12 cellular contexts compared by ENCODE assay signal in genomic region chr4:165331823-165332222, GRCh38. TPM values are rescaled to one million over a fixed set of nuclear protein-coding genes. Genes with fewer than 3 reads are reported as not detected.
DNase-seq lines count a peak whose midpoint lies in the region; ATAC-seq, FAIRE-seq and TF ChIP-seq lines count a peak whose summit lies in the region.
"Had no signal": no experiment of that assay in that cellular context is flagged by ENCODE, and none has a peak within 500 bp of the region (broad histone marks: within the 10 kb centered on the region; RNA-seq: fewer than 3 reads in every experiment).

No MANE protein-coding gene starts in this region.

- TF ChIP-seq RAD21 in HepG2 (CRISPR knock-in tag; IDR thresholded peaks at IDR 0.05) = no peak

- H4K20me1 ChIP-seq in HepG2 (ENCODE audit: insufficient read depth, low read length) = peaks cover 82% of the 10 kb centered on the region

- H3K9ac ChIP-seq in adipocyte (ENCODE audit: low read length) = peak overlapping the region; percentile 22
- H3K9ac ChIP-seq in HepG2 (ENCODE audit: insufficient read depth, low read depth, low read length) = peak overlapping the region; percentile 96; the same call in 1 of the 2 replicates

- no peak for FAIRE-seq in HepG2 (lab: Jason Lieb, UNC)

- no peaks in the 10 kb centered on the region for H3K9me3 ChIP-seq in adipocyte (ENCODE audit: control insufficient read depth, low read length)
- no peaks in the 10 kb centered on the region for H3K9me3 ChIP-seq in HepG2 (ENCODE audit: low read length)
- H3K9me3 ChIP-seq in prostate gland = no peaks in the 10 kb centered on the region

- peak overlapping the region; percentile 30 for H3K4me3 Mint-ChIP-seq in stimulated activated naive CD8-positive, alpha-beta T cell treated with anti-CD3 and anti-CD28 coated beads, Interleukin-15, Interleukin-2, amounts not matched to agents 100 ng/mL and 50 ng/mL, for 24 hours
- peak overlapping the region in 4 of 10 donors; percentile 1 to 39 (median 22) for H3K4me3 Mint-ChIP-seq in naive thymus-derived CD8-positive, alpha-beta T cell

- intact Hi-C loops in HepG2 (cut with micrococcal nuclease; ENCODE audit: unreplicated experiment) (no loop called here), Right ventricle myocardium inferior (cut with DNase I) (no loop called here), prostate gland (cut with DNase I) (no loop called here)

- TF ChIP-seq EP300 in HepG2 (IDR thresholded peaks at IDR 0.05; ENCODE audit: low read depth in 2 of 2, low read length in 2 of 2) (no peak), HepG2 (CRISPR knock-in tag; IDR thresholded peaks at IDR 0.05; ENCODE audit: borderline replicate concordance) (no peak)

- peak overlapping the region; percentile 88 for H3K4me2 ChIP-seq in HepG2 (ENCODE audit: low read depth, low read length)

- no peak for DNase-seq in stimulated activated naive CD8-positive, alpha-beta T cell treated with anti-CD3 and anti-CD28 coated beads, Interleukin-15, Interleukin-2, amounts not matched to agents 100 U/mL and 50 U/mL, for 24 hours
- no peak for DNase-seq in adipocyte (ENCODE audit: low read depth)
- no peak for DNase-seq in HepG2 (ENCODE audit: low spot score)
- no peak for DNase-seq in naive thymus-derived CD8-positive, alpha-beta T cell
- DNase-seq in Right ventricle myocardium inferior (ENCODE audit: missing footprints) = no peak
- no peak for DNase-seq in prostate gland (ENCODE audit: low spot score)
- DNase-seq: CD8-positive, alpha-beta memory T cell; NCI-H1417; SHP77; stimulated activated CD8-positive, alpha-beta memory T cell treated with anti-CD3 and anti-CD28 coated beads, Interleukin-4, amount 100 ng/mL, for 48 hours had no signal

- no peak for ATAC-seq in stimulated activated naive CD8-positive, alpha-beta T cell treated with anti-CD3 and anti-CD28 coated beads, Interleukin-15, Interleukin-2, amounts not matched to agents 100 U/mL and 50 U/mL, for 24 hours
- no peak for ATAC-seq in HepG2
- ATAC-seq in GM18511 (IDR thresholded peaks at IDR 0.05; ENCODE audit: unreplicated experiment) = no peak
- no peak for ATAC-seq in naive thymus-derived CD8-positive, alpha-beta T cell
- ATAC-seq in Right ventricle myocardium inferior = no peak

- H3K4me1 ChIP-seq in adipocyte (ENCODE audit: control insufficient read depth, insufficient read depth, low read length) = peaks cover 43% of the 10 kb centered on the region
- H3K4me1 ChIP-seq in HepG2 (ENCODE audit: insufficient read depth, low read length) = peaks cover 63% of the 10 kb centered on the region
- H3K4me1 ChIP-seq in prostate gland (replicated peaks) = no peaks in the 10 kb centered on the region

- H3K27me3 ChIP-seq in adipocyte (replicated peaks; ENCODE audit: control insufficient read depth, insufficient read depth, low read length) = no peaks in the 10 kb centered on the region
- peaks cover 0 to 5% of the 10 kb centered on the region in 2 experiments; a peak in 1 of 5 replicates for H3K27me3 ChIP-seq in HepG2 (ENCODE audit: control insufficient read depth in 1 of 2, insufficient read depth in 2 of 2, low read length in 2 of 2)
- no peaks in the 10 kb centered on the region for H3K27me3 ChIP-seq in prostate gland (replicated peaks; ENCODE audit: insufficient read depth)

- peaks cover 50% of the 10 kb centered on the region for H3K36me3 ChIP-seq in adipocyte (ENCODE audit: control insufficient read depth, insufficient read depth, low read length, severe bottlenecking)
- peaks cover 0 to 44% of the 10 kb centered on the region in 2 experiments for H3K36me3 ChIP-seq in HepG2 (replicated peaks in 1 of 2; ENCODE audit: control insufficient read depth in 1 of 2, insufficient read depth in 2 of 2, low read length in 2 of 2)
- no peaks in the 10 kb centered on the region for H3K36me3 ChIP-seq in prostate gland

- 41% methylated on average over 10 of the region's 10 CpGs for WGBS in HepG2 (ENCODE audit: low lambda C conversion rate)
- WGBS in prostate gland = 93% methylated on average over 10 of the region's 10 CpGs

- TF ChIP-seq CTCF in HepG2 (CRISPR knock-in tag; IDR thresholded peaks at IDR 0.05) (no peak), prostate gland (IDR thresholded peaks at IDR 0.05) (no peak)

- in situ Hi-C loops in HepG2 (cut with HindIII; ENCODE audit: extremely low pct_ligation_motif_present, low pct_unique_long_range_greater_than_20kb) = no loop called here

- H3K79me2 ChIP-seq in HepG2 (ENCODE audit: insufficient read depth, low read length) = peaks cover 93% of the 10 kb centered on the region

- no peak overlapping the region for H2AFZ ChIP-seq in HepG2 (ENCODE audit: low read length)

- no TSS peak for BruUV-seq in HepG2 (replicated peaks; lab: Mats Ljungman, UMichigan)

- peaks cover 2% of the 10 kb centered on the region for H3K4me1 Mint-ChIP-seq in stimulated activated naive CD8-positive, alpha-beta T cell treated with anti-CD3 and anti-CD28 coated beads, Interleukin-15, Interleukin-2, amounts not matched to agents 100 ng/mL and 50 ng/mL, for 24 hours (ENCODE audit: low read depth)
- H3K4me1 Mint-ChIP-seq in naive thymus-derived CD8-positive, alpha-beta T cell = peaks cover 24 to 46% (median 36%) of the 10 kb centered on the region in 4 donors

- CTCF ChIA-PET in HepG2 (lab: Yijun Ruan, JAX; ENCODE audit: low intra/inter-chr PET ratio, low total read pairs) = no interaction called here

- H3K27ac Mint-ChIP-seq in stimulated activated naive CD8-positive, alpha-beta T cell treated with anti-CD3 and anti-CD28 coated beads, Interleukin-15, Interleukin-2, amounts not matched to agents 100 ng/mL and 50 ng/mL, for 24 hours = peak overlapping the region; percentile 33
- H3K27ac Mint-ChIP-seq in naive thymus-derived CD8-positive, alpha-beta T cell = peak overlapping the region in 1 of 10 donors; percentile 9

- POLR2A ChIA-PET in HepG2 (lab: Yijun Ruan, JAX) = no interaction called here
- POLR2A ChIA-PET in naive thymus-derived CD8-positive, alpha-beta T cell (lab: Charles Lee) = no interaction called here

- H3K9me3 Mint-ChIP-seq in stimulated activated naive CD8-positive, alpha-beta T cell treated with anti-CD3 and anti-CD28 coated beads, Interleukin-15, Interleukin-2, amounts not matched to agents 100 ng/mL and 50 ng/mL, for 24 hours = no peaks in the 10 kb centered on the region
- H3K9me3 Mint-ChIP-seq in naive thymus-derived CD8-positive, alpha-beta T cell = no peaks in the 10 kb centered on the region
- H3K9me3 Mint-ChIP-seq: CD8-positive, alpha-beta memory T cell had no signal

- H3K27ac ChIP-seq in HepG2 (ENCODE audit: extremely low read length, insufficient read depth, low read length) (no peak overlapping the region), prostate gland (no peak overlapping the region)

- no peak for TF ChIP-seq POLR2A in HepG2 (IDR thresholded peaks at IDR 0.05; ENCODE audit: insufficient read depth in 1 of 2, low read depth in 2 of 2, low read length in 2 of 2)
- no peak for TF ChIP-seq POLR2A in prostate gland (IDR thresholded peaks at IDR 0.05)

- H3K4me3 ChIP-seq in adipocyte (ENCODE audit: low read length) = peak overlapping the region; percentile 92
- H3K4me3 ChIP-seq in HepG2 (replicated peaks in 1 of 3; ENCODE audit: insufficient read depth in 1 of 3, low read depth in 2 of 3, low read length in 3 of 3) = peak overlapping the region; percentile 30 to 96 (median 78)
- no peak overlapping the region for H3K4me3 ChIP-seq in prostate gland

- peaks cover 42% of the 10 kb centered on the region for H3K36me3 Mint-ChIP-seq in stimulated activated naive CD8-positive, alpha-beta T cell treated with anti-CD3 and anti-CD28 coated beads, Interleukin-15, Interleukin-2, amounts not matched to agents 100 ng/mL and 50 ng/mL, for 24 hours (ENCODE audit: low read depth)
- H3K36me3 Mint-ChIP-seq in naive thymus-derived CD8-positive, alpha-beta T cell = peaks cover 0 to 44% (median 2%) of the 10 kb centered on the region in 3 donors

- no peaks in the 10 kb centered on the region for H3K27me3 Mint-ChIP-seq in stimulated activated naive CD8-positive, alpha-beta T cell treated with anti-CD3 and anti-CD28 coated beads, Interleukin-15, Interleukin-2, amounts not matched to agents 100 ng/mL and 50 ng/mL, for 24 hours
- no peaks in the 10 kb centered on the region for H3K27me3 Mint-ChIP-seq in naive thymus-derived CD8-positive, alpha-beta T cell
- H3K27me3 Mint-ChIP-seq: CD8-positive, alpha-beta memory T cell had no signal

RNA-seq across cellular contexts. Expression of gene MSMO1, which starts 4.4 kb away (rescaled TPM):
- total RNA-seq in HepG2 (2016; rRNA removed; fragmentation: Illumina TruSeq; extraction: Trizol) = 135 and 216 TPM in 2 replicates
- 56.7 and 57.3 TPM in 2 replicates for total RNA-seq in HepG2 (2016; cell fraction: cytosol; rRNA removed; fragmentation: Illumina TruSeq; extraction: Trizol; ENCODE audit: low read depth)
- 150 and 216 TPM in 2 replicates for total RNA-seq in HepG2 (2016; cell fraction: insoluble cytoplasmic fraction; rRNA removed; fragmentation: Illumina TruSeq; extraction: Trizol)
- total RNA-seq in HepG2 (2016; cell fraction: membrane; rRNA removed; fragmentation: Illumina TruSeq; extraction: Trizol) = 135 and 158 TPM in 2 replicates
- 178 and 218 TPM in 2 replicates for total RNA-seq in HepG2 (2016; cell fraction: nucleus; rRNA removed; fragmentation: Illumina TruSeq; extraction: Trizol)
- 98.1 and 138 TPM in 2 replicates for polyA plus RNA-seq in HepG2 (2011; rRNA removed)
- 48.1 and 138 TPM in 2 replicates for polyA plus RNA-seq in HepG2 (2011; cell fraction: cytosol; rRNA removed)
- 17.9 and 54.3 TPM in 2 replicates for polyA plus RNA-seq in HepG2 (2011; cell fraction: nucleus; rRNA removed)
- 175 and 202 TPM in 2 replicates for polyA plus RNA-seq in HepG2 (2012)
- polyA plus RNA-seq in HepG2 (2016; cell fraction: cytosol; fragmentation: Illumina TruSeq; extraction: Trizol; ENCODE audit: low read depth) = 23.5 and 27.9 TPM in 2 replicates
- 109 and 119 TPM in 2 replicates for polyA plus RNA-seq in HepG2 (2016; cell fraction: insoluble cytoplasmic fraction; fragmentation: Illumina TruSeq; extraction: Trizol; ENCODE audit: low read depth)
- polyA plus RNA-seq in HepG2 (2016; cell fraction: membrane; fragmentation: Illumina TruSeq; extraction: Trizol; ENCODE audit: low read depth) = 58.7 and 63.0 TPM in 2 replicates
- 234 and 249 TPM in 2 replicates for polyA plus RNA-seq in HepG2 (2016; cell fraction: nucleus; fragmentation: Illumina TruSeq; extraction: Trizol; ENCODE audit: insufficient read depth, low read depth)
- 11.4 and 32.9 TPM in 2 replicates for polyA minus RNA-seq in HepG2 (2011; rRNA and poly(A)+ RNA removed; ENCODE audit: low replicate concordance)
- polyA minus RNA-seq in HepG2 (2011; cell fraction: cytosol; rRNA and poly(A)+ RNA removed) = 61.6 and 109 TPM in 2 replicates
- polyA minus RNA-seq in HepG2 (2011; cell fraction: nucleus; rRNA and poly(A)+ RNA removed) = 48.5 and 106 TPM in 2 replicates
- total RNA-seq in naive thymus-derived CD8-positive, alpha-beta T cell = 10 to 100 TPM; 17.5 to 20.7 TPM
- 10 to 100 TPM; 15.9 to 19.0 (median 17.3) TPM for polyA plus RNA-seq in naive thymus-derived CD8-positive, alpha-beta T cell
- 8.5 TPM for total RNA-seq in Right ventricle myocardium inferior
- total RNA-seq in prostate gland = 10 to 100 TPM; 45.0 to 76.9 TPM

RNA-seq across cellular contexts. Expression of gene CPE, which starts 47.0 kb away (rescaled TPM):
- total RNA-seq in HepG2 (2016; rRNA removed; fragmentation: Illumina TruSeq; extraction: Trizol) (94.9 and 268 TPM in 2 replicates), Right ventricle myocardium inferior (56.2 TPM), prostate gland (100 to 1,000 TPM; 717 to 885 TPM)
- 17.2 and 19.0 TPM in 2 replicates for total RNA-seq in HepG2 (2016; cell fraction: cytosol; rRNA removed; fragmentation: Illumina TruSeq; extraction: Trizol; ENCODE audit: low read depth)
- total RNA-seq in HepG2 (2016; cell fraction: insoluble cytoplasmic fraction; rRNA removed; fragmentation: Illumina TruSeq; extraction: Trizol) = 102 and 257 TPM in 2 replicates
- total RNA-seq in HepG2 (2016; cell fraction: membrane; rRNA removed; fragmentation: Illumina TruSeq; extraction: Trizol) = 37.6 and 40.7 TPM in 2 replicates
- 175 and 228 TPM in 2 replicates for total RNA-seq in HepG2 (2016; cell fraction: nucleus; rRNA removed; fragmentation: Illumina TruSeq; extraction: Trizol)
- polyA plus RNA-seq in HepG2 (2011; rRNA removed) = 852 and 1,053 TPM in 2 replicates
- 598 and 914 TPM in 2 replicates for polyA plus RNA-seq in HepG2 (2011; cell fraction: cytosol; rRNA removed)
- 191 and 279 TPM in 2 replicates for polyA plus RNA-seq in HepG2 (2011; cell fraction: nucleus; rRNA removed)
- 606 and 622 TPM in 2 replicates for polyA plus RNA-seq in HepG2 (2012)
- polyA plus RNA-seq in HepG2 (2016; cell fraction: cytosol; fragmentation: Illumina TruSeq; extraction: Trizol; ENCODE audit: low read depth) = 16.7 and 17.9 TPM in 2 replicates
- 101 and 110 TPM in 2 replicates for polyA plus RNA-seq in HepG2 (2016; cell fraction: insoluble cytoplasmic fraction; fragmentation: Illumina TruSeq; extraction: Trizol; ENCODE audit: low read depth)
- 27.8 and 29.5 TPM in 2 replicates for polyA plus RNA-seq in HepG2 (2016; cell fraction: membrane; fragmentation: Illumina TruSeq; extraction: Trizol; ENCODE audit: low read depth)
- 265 and 300 TPM in 2 replicates for polyA plus RNA-seq in HepG2 (2016; cell fraction: nucleus; fragmentation: Illumina TruSeq; extraction: Trizol; ENCODE audit: insufficient read depth, low read depth)
- polyA minus RNA-seq in HepG2 (2011; rRNA and poly(A)+ RNA removed; ENCODE audit: low replicate concordance) = 2.0 and 450 TPM in 2 replicates
- 399 and 680 TPM in 2 replicates for polyA minus RNA-seq in HepG2 (2011; cell fraction: cytosol; rRNA and poly(A)+ RNA removed)
- 122 and 224 TPM in 2 replicates for polyA minus RNA-seq in HepG2 (2011; cell fraction: nucleus; rRNA and poly(A)+ RNA removed)
- not detected for total RNA-seq in naive thymus-derived CD8-positive, alpha-beta T cell
- under 1 TPM in 1 of 3 donors, not detected in 2; 0.16 TPM for polyA plus RNA-seq in naive thymus-derived CD8-positive, alpha-beta T cell
- total RNA-seq: CD8-positive, alpha-beta memory T cell had no signal
- polyA plus RNA-seq: CD8-positive, alpha-beta memory T cell had no signal

Comparison
In these comparisons a context has a peak if more than half of its experiments do, and no peak if none do; other contexts are left out.
1. H3K4me3 ChIP-seq: peak in adipocyte (single experiment) and HepG2 (3 of 3); none in prostate gland (0 of 2).
2. RNA of gene CPE, which starts 47.0 kb away (total RNA-seq): 717 to 885 TPM in prostate gland, 17.2 to 268 TPM in HepG2 and 56.2 TPM in Right ventricle myocardium inferior (single experiment); not detected in naive thymus-derived CD8-positive, alpha-beta T cell; every median in the first group is over 10 times any median in the second.